ENCODE assay signal across 20 cellular contexts in genomic region chr15:29035571-29036285, GRCh38.
DNase-seq lines count a peak whose midpoint lies in the region; ATAC-seq, FAIRE-seq and TF ChIP-seq lines count a peak whose summit lies in the region.
"Had no signal": no experiment of that assay in that cellular context is flagged by ENCODE, and none has a peak within 500 bp of the region (broad histone marks: within the 10 kb centered on the region; RNA-seq: fewer than 3 reads in every experiment).

No MANE protein-coding gene starts in this region.

- no peaks in the 10 kb centered on the region for H3K79me2 ChIP-seq in GM23338 (replicated peaks; ENCODE audit: insufficient read depth)

- DNase-seq in GM23338 (ENCODE audit: low spot score) (no peak), NCI-H1092 treated with DMSO at 0.1 percent for 48 hours (lab: John Stamatoyannopoulos, UW) (peak; percentile 52), osteocyte (ENCODE audit: extremely low spot score, unreplicated experiment) (peak; percentile 77), hypothalamus (lab: John Stamatoyannopoulos, UW) (no peak), GM12892 (ENCODE audit: insufficient read length) (no peak)
- DNase-seq: BE2C; CD4-positive, alpha-beta memory T cell; DMS79 treated with DMSO at 0.1 percent for 48 hours; GDM1; Karpas-422; MM.1S; NCI-H1417 treated with DMSO at 0.1 percent for 48 hours; NCI-H2029 treated with DMSO at 0.1 percent for 48 hours; NCI-H226; NCI-H82; SHP77 had no signal

- no peaks in the 10 kb centered on the region for H3K27me3 ChIP-seq in GM23338 (ENCODE audit: insufficient read depth)
- H3K27me3 ChIP-seq: BE2C had no signal

- TF ChIP-seq POLR2A in GM12892 (IDR thresholded peaks at IDR 0.05; ENCODE audit: low read depth, low read length), result no peak

- no peak overlapping the region for H2AFZ ChIP-seq in GM23338

- no peak overlapping the region for H3K27ac ChIP-seq in GM23338 (ENCODE audit: low read depth)

- H3K36me3 Mint-ChIP-seq in GM23338 (ENCODE audit: low read depth), result peaks cover 11% of the 10 kb centered on the region
- H3K36me3 Mint-ChIP-seq in brain, result peaks cover 14% of the 10 kb centered on the region
- no peaks in the 10 kb centered on the region for H3K36me3 Mint-ChIP-seq in osteocyte (ENCODE audit: unreplicated experiment)

- H3K9me3 Mint-ChIP-seq in GM23338 (peaks cover 7% of the 10 kb centered on the region; the same call in 2 of the 3 replicates), brain (peaks cover 3 to 17% (median 7%) of the 10 kb centered on the region in 5 experiments), osteocyte (ENCODE audit: unreplicated experiment) (peaks cover 5% of the 10 kb centered on the region)

- peak overlapping the region; percentile 51; the same call in 1 of the 2 replicates for H3K27ac Mint-ChIP-seq in GM23338
- peak overlapping the region; percentile 70 to 85 (median 75) for H3K27ac Mint-ChIP-seq in brain
- no peak overlapping the region for H3K27ac Mint-ChIP-seq in osteocyte (ENCODE audit: unreplicated experiment)

- ATAC-seq in GM23338 (peak; percentile 50), HG03039 (IDR thresholded peaks at IDR 0.05; ENCODE audit: unreplicated experiment) (no peak)

- H3K27me3 Mint-ChIP-seq in GM23338 (ENCODE audit: insufficient read depth, low read depth, poor library complexity) (peaks cover 3% of the 10 kb centered on the region), brain (no peaks in the 10 kb centered on the region), osteocyte (ENCODE audit: unreplicated experiment) (no peaks in the 10 kb centered on the region)
- H3K27me3 Mint-ChIP-seq: CD4-positive, alpha-beta memory T cell had no signal

- no peak overlapping the region for H3K4me3 ChIP-seq in GM23338

- H3K4me3 Mint-ChIP-seq in GM23338 (no peak overlapping the region), brain (no peak overlapping the region), osteocyte (ENCODE audit: unreplicated experiment) (no peak overlapping the region)

- no peaks in the 10 kb centered on the region for H3F3A ChIP-seq in GM23338 (replicated peaks; ENCODE audit: low read depth)

- no peak for TF ChIP-seq CTCF in GM23338 (conservative IDR thresholded peaks at IDR 0.05; ENCODE audit: low read depth in 2 of 2)
- no peak for TF ChIP-seq CTCF in brain (conservative IDR thresholded peaks at IDR 0.05)
- TF ChIP-seq CTCF in osteocyte (IDR thresholded peaks at IDR 0.05), result no peak

- H3K4me2 ChIP-seq in GM23338, result no peak overlapping the region

- H3K4me1 Mint-ChIP-seq in GM23338 (peaks cover 34% of the 10 kb centered on the region), brain (peaks cover 39% of the 10 kb centered on the region), osteocyte (ENCODE audit: unreplicated experiment) (peaks cover 11% of the 10 kb centered on the region)

- H3K9me2 ChIP-seq in GM23338 (ENCODE audit: insufficient read depth), result 0 out of 2 replicates have a peak, but pooled peaks cover 3% of the 10 kb centered on the region

- no peak for FAIRE-seq in GM12892 (lab: Jason Lieb, UNC)
- FAIRE-seq: D721Med, RCC 7860 had no signal

- peaks cover 21% of the 10 kb centered on the region; the same call in 1 of the 2 replicates for H3K4me1 ChIP-seq in GM23338 (ENCODE audit: insufficient read depth)
- H3K4me1 ChIP-seq: BE2C had no signal

- no peaks in the 10 kb centered on the region for H3K36me3 ChIP-seq in GM23338 (ENCODE audit: insufficient read depth)
- H3K36me3 ChIP-seq: BE2C had no signal

- no peaks in the 10 kb centered on the region for H4K20me1 ChIP-seq in GM23338 (replicated peaks; ENCODE audit: insufficient read depth)

TF ChIP-seq in GM23338, 12 proteins besides CTCF, POLR2A, EP300 and RAD21:
- TF ChIP-seq REST (IDR thresholded peaks at IDR 0.05; ENCODE audit: unreplicated experiment), result no peak
- TF ChIP-seq ZNF114 (CRISPR knock-in tag; IDR thresholded peaks at IDR 0.05), result no peak
- no peak for TF ChIP-seq EZH2 (IDR thresholded peaks at IDR 0.05; ENCODE audit: low read depth, unreplicated experiment)
- TF ChIP-seq, protein P1, sequence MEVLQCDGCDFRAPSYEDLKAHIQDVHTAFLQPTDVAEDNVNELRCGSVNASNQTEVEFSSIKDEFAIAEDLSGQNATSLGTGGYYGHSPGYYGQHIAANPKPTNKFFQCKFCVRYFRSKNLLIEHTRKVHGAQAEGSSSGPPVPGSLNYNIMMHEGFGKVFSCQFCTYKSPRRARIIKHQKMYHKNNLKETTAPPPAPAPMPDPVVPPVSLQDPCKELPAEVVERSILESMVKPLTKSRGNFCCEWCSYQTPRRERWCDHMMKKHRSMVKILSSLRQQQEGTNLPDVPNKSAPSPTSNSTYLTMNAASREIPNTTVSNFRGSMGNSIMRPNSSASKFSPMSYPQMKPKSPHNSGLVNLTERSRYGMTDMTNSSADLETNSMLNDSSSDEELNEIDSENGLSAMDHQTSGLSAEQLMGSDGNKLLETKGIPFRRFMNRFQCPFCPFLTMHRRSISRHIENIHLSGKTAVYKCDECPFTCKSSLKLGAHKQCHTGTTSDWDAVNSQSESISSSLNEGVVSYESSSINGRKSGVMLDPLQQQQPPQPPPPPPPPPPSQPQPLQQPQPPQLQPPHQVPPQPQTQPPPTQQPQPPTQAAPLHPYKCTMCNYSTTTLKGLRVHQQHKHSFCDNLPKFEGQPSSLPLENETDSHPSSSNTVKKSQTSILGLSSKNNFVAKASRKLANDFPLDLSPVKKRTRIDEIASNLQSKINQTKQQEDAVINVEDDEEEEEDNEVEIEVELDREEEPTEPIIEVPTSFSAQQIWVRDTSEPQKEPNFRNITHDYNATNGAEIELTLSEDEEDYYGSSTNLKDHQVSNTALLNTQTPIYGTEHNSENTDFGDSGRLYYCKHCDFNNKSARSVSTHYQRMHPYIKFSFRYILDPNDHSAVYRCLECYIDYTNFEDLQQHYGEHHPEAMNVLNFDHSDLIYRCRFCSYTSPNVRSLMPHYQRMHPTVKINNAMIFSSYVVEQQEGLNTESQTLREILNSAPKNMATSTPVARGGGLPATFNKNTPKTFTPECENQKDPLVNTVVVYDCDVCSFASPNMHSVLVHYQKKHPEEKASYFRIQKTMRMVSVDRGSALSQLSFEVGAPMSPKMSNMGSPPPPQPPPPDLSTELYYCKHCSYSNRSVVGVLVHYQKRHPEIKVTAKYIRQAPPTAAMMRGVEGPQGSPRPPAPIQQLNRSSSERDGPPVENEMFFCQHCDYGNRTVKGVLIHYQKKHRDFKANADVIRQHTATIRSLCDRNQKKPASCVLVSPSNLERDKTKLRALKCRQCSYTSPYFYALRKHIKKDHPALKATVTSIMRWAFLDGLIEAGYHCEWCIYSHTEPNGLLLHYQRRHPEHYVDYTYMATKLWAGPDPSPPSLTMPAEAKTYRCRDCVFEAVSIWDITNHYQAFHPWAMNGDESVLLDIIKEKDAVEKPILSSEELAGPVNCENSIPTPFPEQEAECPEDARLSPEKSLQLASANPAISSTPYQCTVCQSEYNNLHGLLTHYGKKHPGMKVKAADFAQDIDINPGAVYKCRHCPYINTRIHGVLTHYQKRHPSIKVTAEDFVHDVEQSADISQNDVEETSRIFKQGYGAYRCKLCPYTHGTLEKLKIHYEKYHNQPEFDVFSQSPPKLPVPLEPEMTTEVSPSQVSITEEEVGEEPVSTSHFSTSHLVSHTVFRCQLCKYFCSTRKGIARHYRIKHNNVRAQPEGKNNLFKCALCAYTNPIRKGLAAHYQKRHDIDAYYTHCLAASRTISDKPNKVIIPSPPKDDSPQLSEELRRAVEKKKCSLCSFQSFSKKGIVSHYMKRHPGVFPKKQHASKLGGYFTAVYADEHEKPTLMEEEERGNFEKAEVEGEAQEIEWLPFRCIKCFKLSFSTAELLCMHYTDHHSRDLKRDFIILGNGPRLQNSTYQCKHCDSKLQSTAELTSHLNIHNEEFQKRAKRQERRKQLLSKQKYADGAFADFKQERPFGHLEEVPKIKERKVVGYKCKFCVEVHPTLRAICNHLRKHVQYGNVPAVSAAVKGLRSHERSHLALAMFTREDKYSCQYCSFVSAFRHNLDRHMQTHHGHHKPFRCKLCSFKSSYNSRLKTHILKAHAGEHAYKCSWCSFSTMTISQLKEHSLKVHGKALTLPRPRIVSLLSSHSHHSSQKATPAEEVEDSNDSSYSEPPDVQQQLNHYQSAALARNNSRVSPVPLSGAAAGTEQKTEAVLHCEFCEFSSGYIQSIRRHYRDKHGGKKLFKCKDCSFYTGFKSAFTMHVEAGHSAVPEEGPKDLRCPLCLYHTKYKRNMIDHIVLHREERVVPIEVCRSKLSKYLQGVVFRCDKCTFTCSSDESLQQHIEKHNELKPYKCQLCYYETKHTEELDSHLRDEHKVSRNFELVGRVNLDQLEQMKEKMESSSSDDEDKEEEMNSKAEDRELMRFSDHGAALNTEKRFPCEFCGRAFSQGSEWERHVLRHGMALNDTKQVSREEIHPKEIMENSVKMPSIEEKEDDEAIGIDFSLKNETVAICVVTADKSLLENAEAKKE (CRISPR knock-in tag; IDR thresholded peaks at IDR 0.05), result no peak
- TF ChIP-seq ZNF331 (CRISPR knock-in tag; IDR thresholded peaks at IDR 0.05; ENCODE audit: low read depth), result no peak

Comparison
In these comparisons a context has a peak if more than half of its experiments do, and no peak if none do; other contexts are left out.
1. DNase-seq: peak in NCI-H1092 treated with DMSO at 0.1 percent for 48 hours (single experiment) and osteocyte (single experiment); none in GM23338 (single experiment), hypothalamus (0 of 51) and GM12892 (single experiment).